In genomic region chr7:746074-747061, GRCh38 we compare ENCODE assay signal across 26 cellular contexts. TPM values are rescaled to one million over a fixed set of nuclear protein-coding genes. Genes with fewer than 3 reads are reported as not detected.
DNase-seq lines count a peak whose midpoint lies in the region; ATAC-seq and TF ChIP-seq lines count a peak whose summit lies in the region.
"Had no signal": no experiment of that assay in that cellular context is flagged by ENCODE, and none has a peak within 500 bp of the region (broad histone marks: within the 10 kb centered on the region; RNA-seq: fewer than 3 reads in every experiment).

No MANE protein-coding gene starts in this region.

- H3K27ac ChIP-seq in SK-N-SH (ENCODE audit: low read depth in 2 of 2, low read length in 1 of 2) (no peak overlapping the region), cardiac muscle cell (peak overlapping the region; percentile 86), lower lobe of right lung (no peak overlapping the region), upper lobe of right lung (no peak overlapping the region)
- H3K27ac ChIP-seq: 22Rv1, left lung, RWPE1, SK-N-MC had no signal

- ATAC-seq in SK-N-SH treated with all-trans-retinoic acid at 6 μM for 48 hours (no peak), lower lobe of right lung (no peak), upper lobe of right lung (peak; percentile 19)
- no peak for ATAC-seq in activated CD8-positive, alpha-beta memory T cell treated with anti-CD3 and anti-CD28 coated beads, Interleukin-2, amount 10 ng/mL, durations not matched to agents 7 days and 5 days
- ATAC-seq: activated CD8-positive, alpha-beta T cell treated with anti-CD3 and anti-CD28 coated beads for 36 hours; activated T-helper 17 cell treated with anti-CD3 and anti-CD28 coated beads, Interleukin-2, amount 50 U/mL, for 72 hours; left lung; stimulated activated naive CD8-positive, alpha-beta T cell treated with anti-CD3 and anti-CD28 coated beads, Interleukin-15, Interleukin-2, amounts not matched to agents 100 U/mL and 50 U/mL, for 24 hours; T-helper 17 cell had no signal

- DNase-seq in SK-N-SH (peak; percentile 43), cardiac muscle cell (ENCODE audit: low read depth in 1 of 2, low spot score in 1 of 2) (no peak), lower lobe of right lung (peak; percentile 28), upper lobe of right lung (peak; percentile 25), NCI-H446 (lab: John Stamatoyannopoulos, UW) (no peak), AG08396 (ENCODE audit: low spot score) (no peak)
- no peak for DNase-seq in activated CD8-positive, alpha-beta memory T cell treated with anti-CD3 and anti-CD28 coated beads, Interleukin-2, amount 10 ng/mL, durations not matched to agents 7 days and 5 days
- DNase-seq: activated CD8-positive, alpha-beta T cell treated with anti-CD3 and anti-CD28 coated beads for 36 hours; anterior cingulate cortex; IMR-90; natural killer cell; NCI-H146; NCI-H446 treated with DMSO at 0.1 percent for 48 hours; NCI-H82; occipital lobe; stimulated activated CD4-positive, alpha-beta T cell treated with anti-CD3 and anti-CD28 coated beads, Interleukin-2, amount 100 ng/mL, for 24 hours; stimulated activated naive CD8-positive, alpha-beta T cell treated with anti-CD3 and anti-CD28 coated beads, Interleukin-15, Interleukin-2, amounts not matched to agents 100 U/mL and 50 U/mL, for 24 hours; T-helper 17 cell had no signal

- H3K9me3 ChIP-seq in SK-N-SH: no peaks in the 10 kb centered on the region
- H3K9me3 ChIP-seq in cardiac muscle cell (ENCODE audit: low read depth): no peaks in the 10 kb centered on the region
- no peaks in the 10 kb centered on the region for H3K9me3 ChIP-seq in lower lobe of right lung
- no peaks in the 10 kb centered on the region for H3K9me3 ChIP-seq in upper lobe of right lung
- H3K9me3 ChIP-seq: left lung had no signal

- H2AFZ ChIP-seq in SK-N-SH (ENCODE audit: low read depth): no peak overlapping the region

- no peaks in the 10 kb centered on the region for H3K27me3 ChIP-seq in SK-N-SH (ENCODE audit: insufficient read depth)
- no peaks in the 10 kb centered on the region for H3K27me3 ChIP-seq in cardiac muscle cell
- H3K27me3 ChIP-seq in lower lobe of right lung (ENCODE audit: low read depth): no peaks in the 10 kb centered on the region
- H3K27me3 ChIP-seq in upper lobe of right lung: no peaks in the 10 kb centered on the region
- H3K27me3 ChIP-seq: left lung had no signal

- CTCF ChIA-PET in SK-N-SH (lab: Yijun Ruan, JAX): no interaction called here
- CTCF ChIA-PET in activated CD8-positive, alpha-beta memory T cell treated with anti-CD3 and anti-CD28 coated beads, Interleukin-2, amount 10 ng/mL, durations not matched to agents 7 days and 5 days (lab: Charles Lee): no interaction called here

- H3F3A ChIP-seq in SK-N-SH (replicated peaks; ENCODE audit: insufficient read depth): peaks cover 10% of the 10 kb centered on the region

- no peak overlapping the region for H3K9ac ChIP-seq in SK-N-SH

- H3K4me1 Mint-ChIP-seq in activated CD8-positive, alpha-beta memory T cell treated with anti-CD3 and anti-CD28 coated beads, Interleukin-2, amount 10 ng/mL, durations not matched to agents 7 days and 5 days: no peaks in the 10 kb centered on the region
- H3K4me1 Mint-ChIP-seq: activated naive CD4-positive, alpha-beta T cell treated with anti-CD3 and anti-CD28 coated beads, Interleukin-2, amount 50 U/mL, for 24 hours; activated T-helper 17 cell treated with anti-CD3 and anti-CD28 coated beads, Interleukin-2, amount 50 U/mL, for 72 hours; natural killer cell; T-helper 17 cell had no signal

- POLR2A ChIA-PET in SK-N-SH (lab: Yijun Ruan, JAX): no interaction called here

- H3K4me2 ChIP-seq in SK-N-SH: no peak overlapping the region
- H3K4me2 ChIP-seq: smooth muscle cell had no signal

- no peak for TF ChIP-seq EP300 in SK-N-SH (IDR thresholded peaks at IDR 0.05; ENCODE audit: borderline replicate concordance in 1 of 2, low read depth in 1 of 2, low read length in 1 of 2)

- no peaks in the 10 kb centered on the region for H3K27me3 Mint-ChIP-seq in activated CD8-positive, alpha-beta memory T cell treated with anti-CD3 and anti-CD28 coated beads, Interleukin-2, amount 10 ng/mL, durations not matched to agents 7 days and 5 days
- H3K27me3 Mint-ChIP-seq: activated CD8-positive, alpha-beta T cell treated with anti-CD3 and anti-CD28 coated beads for 36 hours; activated naive CD4-positive, alpha-beta T cell treated with anti-CD3 and anti-CD28 coated beads, Interleukin-2, amount 50 U/mL, for 24 hours; activated T-helper 17 cell treated with anti-CD3 and anti-CD28 coated beads, Interleukin-2, amount 50 U/mL, for 72 hours; T-helper 17 cell had no signal

- TF ChIP-seq RAD21 in SK-N-SH (IDR thresholded peaks at IDR 0.05; ENCODE audit: low read length): no peak

- H3K4me3 Mint-ChIP-seq in activated CD8-positive, alpha-beta memory T cell treated with anti-CD3 and anti-CD28 coated beads, Interleukin-2, amount 10 ng/mL, durations not matched to agents 7 days and 5 days: no peak overlapping the region
- H3K4me3 Mint-ChIP-seq: activated CD8-positive, alpha-beta T cell treated with anti-CD3 and anti-CD28 coated beads for 36 hours; activated naive CD4-positive, alpha-beta T cell treated with anti-CD3 and anti-CD28 coated beads, Interleukin-2, amount 50 U/mL, for 24 hours; activated T-helper 17 cell treated with anti-CD3 and anti-CD28 coated beads, Interleukin-2, amount 50 U/mL, for 72 hours; natural killer cell; T-helper 17 cell had no signal

- H3K79me2 ChIP-seq in SK-N-SH (ENCODE audit: insufficient read depth): peaks cover 42% of the 10 kb centered on the region

- no peaks in the 10 kb centered on the region for H3K9me2 ChIP-seq in SK-N-SH

- WGBS in SK-N-SH (ENCODE audit: low lambda C conversion rate): 96% methylated on average over 41 of the region's 41 CpGs

- no peak overlapping the region for H3K4me3 ChIP-seq in SK-N-SH (ENCODE audit: low read depth in 2 of 2, low read length in 1 of 2)
- H3K4me3 ChIP-seq in cardiac muscle cell: no peak overlapping the region
- H3K4me3 ChIP-seq in lower lobe of right lung: no peak overlapping the region
- no peak overlapping the region for H3K4me3 ChIP-seq in upper lobe of right lung
- H3K4me3 ChIP-seq: left lung, SK-N-MC, smooth muscle cell had no signal

- H3K36me3 ChIP-seq in SK-N-SH (replicated peaks in 1 of 2; ENCODE audit: control insufficient read depth in 1 of 2, insufficient read depth in 2 of 2, low read length in 1 of 2): peaks cover 28% of the 10 kb centered on the region in 2 experiments
- H3K36me3 ChIP-seq in cardiac muscle cell: no peaks in the 10 kb centered on the region
- peaks cover 23% of the 10 kb centered on the region for H3K36me3 ChIP-seq in lower lobe of right lung
- H3K36me3 ChIP-seq in upper lobe of right lung: peaks cover 7% of the 10 kb centered on the region

- peaks cover 3% of the 10 kb centered on the region for H3K9me3 Mint-ChIP-seq in activated CD8-positive, alpha-beta memory T cell treated with anti-CD3 and anti-CD28 coated beads, Interleukin-2, amount 10 ng/mL, durations not matched to agents 7 days and 5 days (ENCODE audit: low read depth)
- H3K9me3 Mint-ChIP-seq: activated naive CD4-positive, alpha-beta T cell treated with anti-CD3 and anti-CD28 coated beads, Interleukin-2, amount 50 U/mL, for 24 hours; activated T-helper 17 cell treated with anti-CD3 and anti-CD28 coated beads, Interleukin-2, amount 50 U/mL, for 72 hours; natural killer cell had no signal

- H3K36me3 Mint-ChIP-seq in activated CD8-positive, alpha-beta memory T cell treated with anti-CD3 and anti-CD28 coated beads, Interleukin-2, amount 10 ng/mL, durations not matched to agents 7 days and 5 days: peaks cover 19% of the 10 kb centered on the region
- H3K36me3 Mint-ChIP-seq: natural killer cell had no signal

- peaks cover 0 to 21% of the 10 kb centered on the region in 2 experiments; a peak in 2 of 4 replicates for H3K4me1 ChIP-seq in SK-N-SH (ENCODE audit: control insufficient read depth in 1 of 2, insufficient read depth in 2 of 2, low read depth in 1 of 2, low read length in 1 of 2)
- H3K4me1 ChIP-seq in cardiac muscle cell (ENCODE audit: low read depth): peaks cover 17% of the 10 kb centered on the region
- H3K4me1 ChIP-seq in lower lobe of right lung: no peaks in the 10 kb centered on the region
- H3K4me1 ChIP-seq in upper lobe of right lung: no peaks in the 10 kb centered on the region
- H3K4me1 ChIP-seq: left lung had no signal

- TF ChIP-seq CTCF in SK-N-SH (IDR thresholded peaks at IDR 0.05) (no peak), cardiac muscle cell (IDR thresholded peaks at IDR 0.05; ENCODE audit: low read depth, low read length) (no peak), lower lobe of right lung (IDR thresholded peaks at IDR 0.05) (no peak), upper lobe of right lung (IDR thresholded peaks at IDR 0.05) (no peak)

- intact Hi-C loops in lower lobe of right lung (cut with DNase I) (no loop called here), upper lobe of right lung (cut with DNase I) (no loop called here)

- H3K27ac Mint-ChIP-seq in activated CD8-positive, alpha-beta memory T cell treated with anti-CD3 and anti-CD28 coated beads, Interleukin-2, amount 10 ng/mL, durations not matched to agents 7 days and 5 days: no peak overlapping the region
- H3K27ac Mint-ChIP-seq: activated CD8-positive, alpha-beta T cell treated with anti-CD3 and anti-CD28 coated beads for 36 hours; activated T-helper 17 cell treated with anti-CD3 and anti-CD28 coated beads, Interleukin-2, amount 50 U/mL, for 72 hours; natural killer cell; T-helper 17 cell had no signal

- peaks cover 12% of the 10 kb centered on the region; the same call in 1 of the 2 replicates for H4K20me1 ChIP-seq in SK-N-SH (ENCODE audit: insufficient read depth)

TF ChIP-seq in SK-N-SH, 30 proteins besides CTCF, POLR2A, EP300 and RAD21 (continues in another document):
- no peak for TF ChIP-seq SMC3 (IDR thresholded peaks at IDR 0.05; ENCODE audit: low read depth, low read length)

TF ChIP-seq in SK-N-SH treated with all-trans-retinoic acid at 6 μM for 48 hours, 23 proteins besides CTCF, POLR2A, EP300 and RAD21 (continues in another document):
- TF ChIP-seq BACH2 (CRISPR knock-in tag; IDR thresholded peaks at IDR 0.05; ENCODE audit: borderline replicate concordance): no peak

RNA-seq across cellular contexts. Expression of gene PRKAR1B, which starts 19.3 kb away (rescaled TPM):
- 50.5 and 63.7 TPM in 2 replicates for polyA plus RNA-seq in SK-N-SH (2012; rRNA removed)
- polyA plus RNA-seq in SK-N-SH (2012; cell fraction: cytosol; rRNA removed): 43.8 and 69.6 TPM in 2 replicates
- 55.8 and 70.9 TPM in 2 replicates for polyA plus RNA-seq in SK-N-SH (2012; cell fraction: nucleus; rRNA removed)
- 35.4 and 40.2 TPM in 2 replicates for total RNA-seq in cardiac muscle cell
- polyA plus RNA-seq in cardiac muscle cell: 32.8 and 48.6 TPM in 2 replicates
- 16.8 TPM for total RNA-seq in lower lobe of right lung
- total RNA-seq in upper lobe of right lung: 25.7 TPM
- 10 to 100 TPM; 22.6 to 25.0 TPM for total RNA-seq in activated CD8-positive, alpha-beta memory T cell treated with anti-CD3 and anti-CD28 coated beads, Interleukin-2, amount 10 ng/mL, durations not matched to agents 7 days and 5 days

RNA-seq across cellular contexts. Expression of gene DNAAF5, which starts 19.9 kb away (rescaled TPM):
- polyA plus RNA-seq in SK-N-SH (2012; rRNA removed) (51.8 and 58.5 TPM in 2 replicates), cardiac muscle cell (32.7 and 51.9 TPM in 2 replicates)
- 29.0 and 41.8 TPM in 2 replicates for polyA plus RNA-seq in SK-N-SH (2012; cell fraction: cytosol; rRNA removed)
- 74.3 and 79.4 TPM in 2 replicates for polyA plus RNA-seq in SK-N-SH (2012; cell fraction: nucleus; rRNA removed)
- total RNA-seq in cardiac muscle cell (76.7 and 93.8 TPM in 2 replicates), lower lobe of right lung (22.4 TPM), upper lobe of right lung (15.8 TPM)
- total RNA-seq in activated CD8-positive, alpha-beta memory T cell treated with anti-CD3 and anti-CD28 coated beads, Interleukin-2, amount 10 ng/mL, durations not matched to agents 7 days and 5 days: 10 to 100 TPM; 22.3 to 27.5 TPM

Comparison
In these comparisons a context has a peak if more than half of its experiments do, and no peak if none do; other contexts are left out.
1. DNase-seq: peak in SK-N-SH (single experiment), lower lobe of right lung (single experiment) and upper lobe of right lung (single experiment); none in cardiac muscle cell (0 of 2), NCI-H446 (0 of 2), activated CD8-positive, alpha-beta memory T cell treated with anti-CD3 and anti-CD28 coated beads, Interleukin-2, amount 10 ng/mL, durations not matched to agents 7 days and 5 days (single experiment) and AG08396 (single experiment).